ENCODE assay signal across 8 cellular contexts in genomic region chr6:1436334-1437306, GRCh38. TPM values are rescaled to one million over a fixed set of nuclear protein-coding genes. Genes with fewer than 3 reads are reported as not detected.
DNase-seq lines count a peak whose midpoint lies in the region; ATAC-seq and TF ChIP-seq lines count a peak whose summit lies in the region.

No MANE protein-coding gene starts in this region.

- CTCF ChIA-PET in activated naive CD4-positive, alpha-beta T cell treated with anti-CD3 and anti-CD28 coated beads, Interleukin-2, amount 10 ng/mL, durations not matched to agents 7 days and 5 days (lab: Charles Lee): interaction anchor here (0.7 to 1.7 kb wide), 6 partner anchors 10 to 1716 kb away, joined by 3 to 10 read pairs (median 4); no protein-coding TSS in a partner anchor

- H3K9me3 Mint-ChIP-seq in activated naive CD4-positive, alpha-beta T cell treated with anti-CD3 and anti-CD28 coated beads, Interleukin-2, amount 10 ng/mL, durations not matched to agents 7 days and 5 days: no peaks in the 10 kb centered on the region
- H3K9me3 Mint-ChIP-seq in glutamatergic neuron (ENCODE audit: unreplicated experiment) (peaks cover 6% of the 10 kb centered on the region), progenitor cell of endocrine pancreas (ENCODE audit: low read depth) (no peaks in the 10 kb centered on the region)

- peak; percentile 55 to 64 for DNase-seq in NCI-H446 (lab: John Stamatoyannopoulos, UW)
- no peak for DNase-seq in NCI-H446 treated with DMSO at 0.1 percent for 48 hours (lab: John Stamatoyannopoulos, UW)
- peak; percentile 25 for DNase-seq in HK-2 (ENCODE audit: unreplicated experiment)
- DNase-seq in OCI-M2 (lab: John Stamatoyannopoulos, UW; ENCODE audit: unreplicated experiment): peak; percentile 90
- DNase-seq in activated naive CD4-positive, alpha-beta T cell treated with anti-CD3 and anti-CD28 coated beads, Interleukin-2, amount 10 ng/mL, durations not matched to agents 7 days and 5 days: peak; percentile 60
- no peak for DNase-seq in glutamatergic neuron
- DNase-seq in progenitor cell of endocrine pancreas (ENCODE audit: low spot score, unreplicated experiment): peak; percentile 54

- no peak overlapping the region for H3K27ac Mint-ChIP-seq in activated naive CD4-positive, alpha-beta T cell treated with anti-CD3 and anti-CD28 coated beads, Interleukin-2, amount 10 ng/mL, durations not matched to agents 7 days and 5 days
- H3K27ac Mint-ChIP-seq in glutamatergic neuron (ENCODE audit: unreplicated experiment) (no peak overlapping the region), progenitor cell of endocrine pancreas (no peak overlapping the region)

- no peaks in the 10 kb centered on the region for H3K4me1 Mint-ChIP-seq in activated naive CD4-positive, alpha-beta T cell treated with anti-CD3 and anti-CD28 coated beads, Interleukin-2, amount 10 ng/mL, durations not matched to agents 7 days and 5 days
- H3K4me1 Mint-ChIP-seq in glutamatergic neuron (ENCODE audit: low read depth, unreplicated experiment): peaks cover 8% of the 10 kb centered on the region
- H3K4me1 Mint-ChIP-seq in progenitor cell of endocrine pancreas (ENCODE audit: low read depth): peaks cover 6% of the 10 kb centered on the region

- no peak overlapping the region for H3K4me3 Mint-ChIP-seq in activated naive CD4-positive, alpha-beta T cell treated with anti-CD3 and anti-CD28 coated beads, Interleukin-2, amount 10 ng/mL, durations not matched to agents 7 days and 5 days
- no peak overlapping the region for H3K4me3 Mint-ChIP-seq in glutamatergic neuron (ENCODE audit: unreplicated experiment)
- H3K4me3 Mint-ChIP-seq in progenitor cell of endocrine pancreas (ENCODE audit: low read depth): no peak overlapping the region

- peaks cover 57% of the 10 kb centered on the region for H3K27me3 Mint-ChIP-seq in activated naive CD4-positive, alpha-beta T cell treated with anti-CD3 and anti-CD28 coated beads, Interleukin-2, amount 10 ng/mL, durations not matched to agents 7 days and 5 days
- H3K27me3 Mint-ChIP-seq in glutamatergic neuron (ENCODE audit: unreplicated experiment) (peaks cover 2% of the 10 kb centered on the region), progenitor cell of endocrine pancreas (peaks cover 36% of the 10 kb centered on the region)

- H3K36me3 Mint-ChIP-seq in activated naive CD4-positive, alpha-beta T cell treated with anti-CD3 and anti-CD28 coated beads, Interleukin-2, amount 10 ng/mL, durations not matched to agents 7 days and 5 days: no peaks in the 10 kb centered on the region
- H3K36me3 Mint-ChIP-seq in glutamatergic neuron (ENCODE audit: unreplicated experiment): peaks cover 5% of the 10 kb centered on the region
- H3K36me3 Mint-ChIP-seq in progenitor cell of endocrine pancreas (ENCODE audit: insufficient read depth): no peaks in the 10 kb centered on the region

- ATAC-seq in HG03139 (IDR thresholded peaks at IDR 0.05; ENCODE audit: unreplicated experiment): no peak

- TF ChIP-seq CTCF in glutamatergic neuron (IDR thresholded peaks at IDR 0.05; ENCODE audit: partially characterized antibody, unreplicated experiment) (peak; percentile 80), progenitor cell of endocrine pancreas (IDR thresholded peaks at IDR 0.05; ENCODE audit: unreplicated experiment) (peak; percentile 85)

RNA-seq across cellular contexts. Expression of gene FOXF2, which starts 47.2 kb away (rescaled TPM):
- total RNA-seq in glutamatergic neuron (ENCODE audit: unreplicated experiment) (0.71 TPM), progenitor cell of endocrine pancreas (not detected in 2 replicates)

Comparison
In these comparisons a context has a peak if more than half of its experiments do, and no peak if none do; other contexts are left out.
1. DNase-seq: peak in NCI-H446 (2 of 2), HK-2 (single experiment), OCI-M2 (single experiment), activated naive CD4-positive, alpha-beta T cell treated with anti-CD3 and anti-CD28 coated beads, Interleukin-2, amount 10 ng/mL, durations not matched to agents 7 days and 5 days (single experiment) and progenitor cell of endocrine pancreas (single experiment); none in NCI-H446 treated with DMSO at 0.1 percent for 48 hours (single experiment) and glutamatergic neuron (single experiment).